ENCODE assay signal across 8 cellular contexts in the genomic region with DNA sequence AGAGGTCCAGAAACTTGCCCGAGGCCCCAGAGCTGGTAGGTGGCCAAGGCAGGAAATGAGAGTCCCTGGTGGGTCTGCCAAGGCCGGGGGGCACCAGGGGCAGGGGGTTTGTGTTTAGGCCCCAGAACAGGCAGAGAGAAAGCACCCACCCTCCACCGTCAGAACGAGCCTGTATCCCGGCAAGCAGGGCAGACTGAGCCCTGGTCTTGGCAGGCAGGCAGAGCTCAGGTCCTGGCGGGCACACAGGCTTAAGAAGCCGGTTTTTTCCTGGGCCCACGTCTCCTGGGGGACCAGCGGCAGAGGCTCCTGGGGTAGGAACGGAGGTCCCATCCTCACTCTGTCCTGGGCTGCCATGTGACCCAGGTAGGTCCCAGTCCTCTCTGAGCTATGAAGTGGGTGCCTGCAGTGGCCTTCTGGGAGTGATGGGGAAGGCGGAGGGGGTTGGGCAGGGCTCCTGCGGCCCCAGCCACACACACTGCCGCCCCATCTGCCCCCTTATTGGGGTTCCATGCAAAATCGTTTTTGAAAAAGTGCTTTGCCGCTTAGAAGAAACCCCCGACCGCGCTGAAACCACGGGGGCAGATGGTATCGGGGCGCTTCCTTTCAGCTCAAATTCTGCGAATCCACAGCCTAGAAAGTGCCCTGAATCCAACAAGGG. TPM values are rescaled to one million over a fixed set of nuclear protein-coding genes. Genes with fewer than 3 reads are reported as not detected.
DNase-seq lines count a peak whose midpoint lies in the region; ATAC-seq and TF ChIP-seq lines count a peak whose summit lies in the region.

No MANE protein-coding gene starts in this region.

- H3K4me3 ChIP-seq in DND-41 (ENCODE audit: low read depth in 1 of 2, low read length in 2 of 2) (no peak overlapping the region), GM23248 (no peak overlapping the region), HAP-1 (no peak overlapping the region)

- H3K9me3 ChIP-seq in DND-41 (ENCODE audit: insufficient read depth, low read length, severe bottlenecking) (no peaks in the 10 kb centered on the region), GM23248 (ENCODE audit: low read depth) (no peaks in the 10 kb centered on the region), HAP-1 (no peaks in the 10 kb centered on the region)

- H3K79me2 ChIP-seq in DND-41 (ENCODE audit: insufficient read depth, low read length) = peaks cover 40% of the 10 kb centered on the region
- H3K79me2 ChIP-seq in GM23248 (ENCODE audit: insufficient read depth) = peaks cover 100% of the 10 kb centered on the region

- H3K9me2 ChIP-seq in GM23248 (ENCODE audit: insufficient read depth) = no peaks in the 10 kb centered on the region

- H3K4me1 ChIP-seq in DND-41 (ENCODE audit: insufficient read depth, low read length) (peaks cover 3% of the 10 kb centered on the region; the same call in 1 of the 2 replicates), GM23248 (ENCODE audit: insufficient read depth) (peaks cover 50% of the 10 kb centered on the region), HAP-1 (peaks cover 13% of the 10 kb centered on the region)

- H4K20me1 ChIP-seq in DND-41 (ENCODE audit: insufficient read depth, low read length) = peaks cover 44% of the 10 kb centered on the region
- H4K20me1 ChIP-seq in GM23248 (ENCODE audit: insufficient read depth) = no peaks in the 10 kb centered on the region

- in situ Hi-C loops in GM23248 (cut with MboI) = no loop called here
- in situ Hi-C loops in HAP-1 (cut with MboI; ENCODE audit: low sequenced_read_pairs) = no loop called here

- peaks cover 33% of the 10 kb centered on the region for H3F3A ChIP-seq in GM23248 (ENCODE audit: insufficient read depth)

- H3K4me2 ChIP-seq in DND-41 (ENCODE audit: insufficient read depth, low read length) (no peak overlapping the region), GM23248 (ENCODE audit: unreplicated experiment) (no peak overlapping the region)

- H3K27me3 ChIP-seq in DND-41 (ENCODE audit: insufficient read depth, low read length, poor library complexity) (no peaks in the 10 kb centered on the region), GM23248 (replicated peaks; ENCODE audit: insufficient read depth) (no peaks in the 10 kb centered on the region), HAP-1 (ENCODE audit: low read depth) (no peaks in the 10 kb centered on the region)

- DNase-seq in DND-41 = peak; percentile 56
- DNase-seq in T-helper 22 cell (ENCODE audit: low read depth) = peak; percentile 71
- peak; percentile 82 for DNase-seq in central memory CD4-positive, alpha-beta T cell
- DNase-seq in stimulated activated CD4-positive, alpha-beta T cell treated with anti-CD3 and anti-CD28 coated beads, Interleukin-15, amount 100 ng/mL, for 1 hour (ENCODE audit: low read depth in 1 of 2, low spot score in 1 of 2) = peak; percentile 44 to 61
- DNase-seq in GM23248 = no peak
- DNase-seq in NCI-H2171 treated with DMSO at 0.1 percent for 48 hours (lab: John Stamatoyannopoulos, UW) = no peak
- no peak for DNase-seq in HAP-1 (ENCODE audit: low spot score in 2 of 2)

- no peak overlapping the region for H3K9ac ChIP-seq in DND-41 (ENCODE audit: low read depth, low read length)
- H3K9ac ChIP-seq in GM23248 = no peak overlapping the region

- H2AFZ ChIP-seq in DND-41 (ENCODE audit: low read depth, low read length) = no peak overlapping the region
- no peak overlapping the region for H2AFZ ChIP-seq in GM23248

- H3K36me3 ChIP-seq in DND-41 (ENCODE audit: insufficient read depth, low read length) = peaks cover 12% of the 10 kb centered on the region
- H3K36me3 ChIP-seq in GM23248 (ENCODE audit: low read depth) = no peaks in the 10 kb centered on the region
- no peaks in the 10 kb centered on the region for H3K36me3 ChIP-seq in HAP-1 (replicated peaks)

- TF ChIP-seq CTCF in DND-41 (IDR thresholded peaks at IDR 0.05; ENCODE audit: borderline replicate concordance, extremely low read depth, low read length, poor library complexity, severe bottlenecking) = no peak

- H3K27ac ChIP-seq in DND-41 (ENCODE audit: low read length) (no peak overlapping the region), GM23248 (no peak overlapping the region)

- 79 to 82% methylated on average over 21 to 22 of the region's 22 CpGs for WGBS in GM23248 (ENCODE audit: low coverage in 1 of 2, low lambda C conversion rate in 2 of 2, missing lambda C conversion rate in 2 of 2), 2 experiments

- ATAC-seq in DND-41 (ENCODE audit: insufficient read depth, low read depth) (peak; percentile 28), HG03442 (IDR thresholded peaks at IDR 0.05; ENCODE audit: unreplicated experiment) (no peak)

RNA-seq across cellular contexts. Expression of gene SH2B3, which starts 24.2 kb away (rescaled TPM):
- total RNA-seq in GM23248 (2014; rRNA removed; shearing (Covaris generic)) = 39.1 and 42.8 TPM in 2 replicates
- polyA plus RNA-seq in GM23248 (2016; fragmentation: Nextera tagmentation; extraction: Ambion mirVana) = 9.2 and 9.4 TPM in 2 replicates

Comparison
In these comparisons a context has a peak if more than half of its experiments do, and no peak if none do; other contexts are left out.
1. DNase-seq: peak in DND-41 (single experiment), T-helper 22 cell (single experiment), central memory CD4-positive, alpha-beta T cell (single experiment) and stimulated activated CD4-positive, alpha-beta T cell treated with anti-CD3 and anti-CD28 coated beads, Interleukin-15, amount 100 ng/mL, for 1 hour (2 of 2); none in GM23248 (single experiment), NCI-H2171 treated with DMSO at 0.1 percent for 48 hours (single experiment) and HAP-1 (0 of 2).